Comparison of ENCODE assay signal across 30 cellular contexts in the genomic region with DNA sequence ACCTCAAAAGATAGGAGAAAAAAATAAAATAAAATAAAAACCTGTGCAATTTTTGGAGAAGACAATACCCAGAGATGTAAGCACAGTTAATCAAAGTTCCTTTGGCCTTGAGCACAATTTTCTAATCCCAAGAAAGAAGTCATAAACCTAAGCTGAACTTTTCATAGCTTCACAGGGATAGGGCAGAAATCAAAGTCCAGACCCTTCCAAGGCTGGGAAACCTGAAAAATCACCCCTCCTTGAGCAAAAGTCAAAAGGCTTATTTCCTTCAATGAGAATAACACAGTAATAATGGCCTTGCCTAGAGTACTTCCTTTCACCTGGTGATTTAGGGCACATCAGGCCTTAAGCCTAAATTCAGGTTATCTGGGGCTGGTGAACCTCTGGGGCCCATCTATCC.
"Had no signal": no experiment of that assay in that cellular context is flagged by ENCODE, and none has a peak within 500 bp of the region (broad histone marks: within the 10 kb centered on the region; RNA-seq: fewer than 3 reads in every experiment).

No MANE protein-coding gene starts in this region.

- FAIRE-seq: colon had no signal

- H3K4me3 ChIP-seq: adrenal gland, body of pancreas, esophagus squamous epithelium, gastroesophageal sphincter had no signal

- H3K27ac Mint-ChIP-seq: activated CD4-positive, alpha-beta memory T cell treated with anti-CD3 and anti-CD28 coated beads, Interleukin-2, amount 10 ng/mL, durations not matched to agents 7 days and 5 days; activated CD4-positive, alpha-beta T cell treated with anti-CD3 and anti-CD28 coated beads for 36 hours; activated CD4-positive, alpha-beta T cell treated with anti-CD3 and anti-CD28 coated beads, Interleukin-2, amount 10 ng/mL, durations not matched to agents 7 days and 5 days; activated naive CD4-positive, alpha-beta T cell treated with anti-CD3 and anti-CD28 coated beads for 36 hours; activated naive CD4-positive, alpha-beta T cell treated with anti-CD3 and anti-CD28 coated beads, Interleukin-2, amount 50 U/mL, for 24 hours; activated naive CD8-positive, alpha-beta T cell treated with anti-CD3 and anti-CD28 coated beads for 36 hours; activated naive CD8-positive, alpha-beta T cell treated with anti-CD3 and anti-CD28 coated beads, Interleukin-2, amount 50 U/mL, for 24 hours; activated T-cell treated with anti-CD3 and anti-CD28 coated beads, Interleukin-2, amount 50 U/mL, for 24 hours; activated T-helper 17 cell treated with anti-CD3 and anti-CD28 coated beads, Interleukin-2, amount 50 U/mL, for 72 hours; effector memory CD8-positive, alpha-beta T cell had no signal

- H3K27ac ChIP-seq: adrenal gland, body of pancreas, esophagus squamous epithelium, gastroesophageal sphincter had no signal

- H3K27me3 Mint-ChIP-seq: activated CD4-positive, alpha-beta memory T cell treated with anti-CD3 and anti-CD28 coated beads, Interleukin-2, amount 10 ng/mL, durations not matched to agents 7 days and 5 days; activated CD4-positive, alpha-beta T cell treated with anti-CD3 and anti-CD28 coated beads for 36 hours; activated CD4-positive, alpha-beta T cell treated with anti-CD3 and anti-CD28 coated beads, Interleukin-2, amount 10 ng/mL, durations not matched to agents 7 days and 5 days; activated naive CD4-positive, alpha-beta T cell treated with anti-CD3 and anti-CD28 coated beads, Interleukin-2, amount 50 U/mL, for 24 hours; activated naive CD8-positive, alpha-beta T cell treated with anti-CD3 and anti-CD28 coated beads for 36 hours; activated T-cell treated with anti-CD3 and anti-CD28 coated beads, Interleukin-2, amount 50 U/mL, for 24 hours; activated T-helper 17 cell treated with anti-CD3 and anti-CD28 coated beads, Interleukin-2, amount 50 U/mL, for 72 hours; effector memory CD8-positive, alpha-beta T cell had no signal

- DNase-seq: activated CD4-positive, alpha-beta memory T cell treated with anti-CD3 and anti-CD28 coated beads, Interleukin-2, amount 10 ng/mL, durations not matched to agents 7 days and 5 days; activated CD4-positive, alpha-beta T cell treated with anti-CD3 and anti-CD28 coated beads for 36 hours; activated CD4-positive, alpha-beta T cell treated with anti-CD3 and anti-CD28 coated beads, Interleukin-2, amount 10 ng/mL, durations not matched to agents 7 days and 5 days; activated CD4-positive, alpha-beta T cell treated with anti-CD3 and anti-CD28 coated beads, Interleukin-2, amount 50 U/mL, for 4 hours; activated CD4-positive, CD25-positive, alpha-beta regulatory T cell; activated CD4-positive, CD25-positive, alpha-beta regulatory T cell treated with anti-CD3 and anti-CD28 coated beads, Interleukin-2, amount 50 U/mL, for 72 hours; activated CD8-positive, alpha-beta memory T cell treated with anti-CD3 and anti-CD28 coated beads, Interleukin-2, amount 50 U/mL, for 48 hours; activated effector memory CD4-positive, alpha-beta T cell treated with anti-CD3 and anti-CD28 coated beads, Interleukin-2, amount 50 U/mL, for 16 hours; activated naive CD4-positive, alpha-beta T cell treated with anti-CD3 and anti-CD28 coated beads for 36 hours; activated naive CD8-positive, alpha-beta T cell treated with anti-CD3 and anti-CD28 coated beads for 36 hours; activated naive CD8-positive, alpha-beta T cell treated with anti-CD3 and anti-CD28 coated beads, Interleukin-2, amount 50 U/mL, for 24 hours; activated T-cell treated with anti-CD3 and anti-CD28 coated beads for 4 hours; activated T-cell treated with anti-CD3 and anti-CD28 coated beads, Interleukin-2, amount 50 U/mL, for 24 hours; adrenal gland; amygdala; aorta; body of pancreas; caudate nucleus; cortex of kidney; dermis blood vessel endothelial cell; effector CD4-positive, alpha-beta T cell; effector memory CD8-positive, alpha-beta T cell; erythroblast; esophagus squamous epithelium; foreskin melanocyte; T-helper 2 cell had no signal

- H3K9me3 ChIP-seq: adrenal gland, body of pancreas, esophagus squamous epithelium, gastroesophageal sphincter had no signal

- H3K4me3 Mint-ChIP-seq: activated CD4-positive, alpha-beta memory T cell treated with anti-CD3 and anti-CD28 coated beads, Interleukin-2, amount 10 ng/mL, durations not matched to agents 7 days and 5 days; activated CD4-positive, alpha-beta T cell treated with anti-CD3 and anti-CD28 coated beads for 36 hours; activated CD4-positive, alpha-beta T cell treated with anti-CD3 and anti-CD28 coated beads, Interleukin-2, amount 10 ng/mL, durations not matched to agents 7 days and 5 days; activated naive CD4-positive, alpha-beta T cell treated with anti-CD3 and anti-CD28 coated beads for 36 hours; activated naive CD4-positive, alpha-beta T cell treated with anti-CD3 and anti-CD28 coated beads, Interleukin-2, amount 50 U/mL, for 24 hours; activated naive CD8-positive, alpha-beta T cell treated with anti-CD3 and anti-CD28 coated beads for 36 hours; activated naive CD8-positive, alpha-beta T cell treated with anti-CD3 and anti-CD28 coated beads, Interleukin-2, amount 50 U/mL, for 24 hours; activated T-cell treated with anti-CD3 and anti-CD28 coated beads, Interleukin-2, amount 50 U/mL, for 24 hours; activated T-helper 17 cell treated with anti-CD3 and anti-CD28 coated beads, Interleukin-2, amount 50 U/mL, for 72 hours; effector memory CD8-positive, alpha-beta T cell had no signal

- H3K36me3 Mint-ChIP-seq: activated naive CD4-positive, alpha-beta T cell treated with anti-CD3 and anti-CD28 coated beads, Interleukin-2, amount 50 U/mL, for 24 hours; activated naive CD8-positive, alpha-beta T cell treated with anti-CD3 and anti-CD28 coated beads for 36 hours had no signal

- H3K36me3 ChIP-seq: adrenal gland, esophagus squamous epithelium, gastroesophageal sphincter had no signal

- H3K4me1 ChIP-seq: adrenal gland, body of pancreas, gastroesophageal sphincter had no signal

- H3K27me3 ChIP-seq: adrenal gland, body of pancreas, esophagus squamous epithelium, gastroesophageal sphincter had no signal

- H3K4me1 Mint-ChIP-seq: activated CD4-positive, alpha-beta memory T cell treated with anti-CD3 and anti-CD28 coated beads, Interleukin-2, amount 10 ng/mL, durations not matched to agents 7 days and 5 days; activated CD4-positive, alpha-beta T cell treated with anti-CD3 and anti-CD28 coated beads for 36 hours; activated CD4-positive, alpha-beta T cell treated with anti-CD3 and anti-CD28 coated beads, Interleukin-2, amount 10 ng/mL, durations not matched to agents 7 days and 5 days; activated naive CD4-positive, alpha-beta T cell treated with anti-CD3 and anti-CD28 coated beads, Interleukin-2, amount 50 U/mL, for 24 hours; activated naive CD8-positive, alpha-beta T cell treated with anti-CD3 and anti-CD28 coated beads for 36 hours; activated naive CD8-positive, alpha-beta T cell treated with anti-CD3 and anti-CD28 coated beads, Interleukin-2, amount 50 U/mL, for 24 hours; activated T-helper 17 cell treated with anti-CD3 and anti-CD28 coated beads, Interleukin-2, amount 50 U/mL, for 72 hours had no signal

- ATAC-seq: activated CD4-positive, alpha-beta T cell treated with anti-CD3 and anti-CD28 coated beads for 36 hours; activated naive CD8-positive, alpha-beta T cell treated with anti-CD3 and anti-CD28 coated beads, Interleukin-2, amount 50 U/mL, for 24 hours; activated T-helper 17 cell treated with anti-CD3 and anti-CD28 coated beads, Interleukin-2, amount 50 U/mL, for 72 hours; body of pancreas; effector memory CD8-positive, alpha-beta T cell; gastroesophageal sphincter had no signal

- H3K9me3 Mint-ChIP-seq: activated naive CD4-positive, alpha-beta T cell treated with anti-CD3 and anti-CD28 coated beads for 36 hours had no signal
